35 cellular contexts compared by ENCODE assay signal in genomic region chr5:172193872-172194271, GRCh38. TPM values are rescaled to one million over a fixed set of nuclear protein-coding genes. Genes with fewer than 3 reads are reported as not detected.
"Had no signal": no experiment of that assay in that cellular context is flagged by ENCODE, and none has a peak within 500 bp of the region (broad histone marks: within the 10 kb centered on the region; RNA-seq: fewer than 3 reads in every experiment).

Gene EFCAB9, plus strand, starts transcription at chr5:172194172. Its CDS starts 1 bp downstream, at chr5:172194173.

- H3K9me3 ChIP-seq: body of pancreas, esophagus squamous epithelium, gastroesophageal sphincter, heart right ventricle had no signal

- H3K36me3 ChIP-seq: esophagus squamous epithelium, gastroesophageal sphincter, heart right ventricle, WERI-Rb-1 had no signal

- H2AFZ ChIP-seq: hepatocyte had no signal

- H3K4me2 ChIP-seq: hepatocyte had no signal

- H3K27ac ChIP-seq: body of pancreas, esophagus squamous epithelium, gastroesophageal sphincter, heart right ventricle, hepatocyte, WERI-Rb-1 had no signal

- H3K79me2 ChIP-seq: hepatocyte had no signal

- FAIRE-seq: colon had no signal

- H3K27me3 ChIP-seq: body of pancreas, gastroesophageal sphincter, heart right ventricle, hepatocyte had no signal

- H3K4me1 ChIP-seq: body of pancreas had no signal

- DNase-seq: activated B cell treated with CpG ODN at 0.5 μM for 24 hours; activated CD4-positive, alpha-beta T cell treated with anti-CD3 and anti-CD28 coated beads for 48 hours; activated CD4-positive, alpha-beta T cell treated with anti-CD3 and anti-CD28 coated beads, Interleukin-2, amount 50 U/mL, for 1 hour; activated CD4-positive, alpha-beta T cell treated with anti-CD3 and anti-CD28 coated beads, Interleukin-2, amount 50 U/mL, for 48 hours; activated CD8-positive, alpha-beta memory T cell treated with anti-CD3 and anti-CD28 coated beads for 24 hours; activated CD8-positive, alpha-beta T cell treated with anti-CD3 and anti-CD28 coated beads for 36 hours; activated effector memory CD4-positive, alpha-beta T cell treated with Interleukin-2 at 50 U/mL for 16 hours; activated gamma-delta T cell treated with Interleukin-2 at 50 U/mL for 16 hours; activated naive CD4-positive, alpha-beta T cell treated with anti-CD3 and anti-CD28 coated beads, Interleukin-2, amount 50 U/mL, for 16 hours; activated naive CD4-positive, alpha-beta T cell treated with Interleukin-2 at 50 U/mL for 16 hours; activated T-cell treated with anti-CD3 and anti-CD28 coated beads, Interleukin-2, amount 50 U/mL, for 4 hours; amniotic stem cell; anterior cingulate cortex; caudate nucleus; cortex of kidney; dermis blood vessel endothelial cell; effector CD4-positive, alpha-beta T cell; effector memory CD8-positive, alpha-beta T cell; erythroblast; esophagus squamous epithelium; foreskin melanocyte; heart right ventricle; T1000; WERI-Rb-1 had no signal

- ATAC-seq: activated CD4-positive, CD25-positive, alpha-beta regulatory T cell treated with anti-CD3 and anti-CD28 coated beads, Interleukin-2, amount 50 U/mL, for 24 hours; activated CD8-positive, alpha-beta T cell treated with anti-CD3 and anti-CD28 coated beads for 36 hours; activated T-cell treated with anti-CD3 and anti-CD28 coated beads, Interleukin-2, amount 50 U/mL, for 4 hours; activated T-helper 17 cell treated with anti-CD3 and anti-CD28 coated beads, Interleukin-2, amount 50 U/mL, for 72 hours; body of pancreas; effector memory CD8-positive, alpha-beta T cell; gastroesophageal sphincter; heart right ventricle had no signal

- H3K4me3 ChIP-seq: body of pancreas, esophagus squamous epithelium, gastroesophageal sphincter, heart right ventricle, hepatocyte had no signal

RNA-seq across cellular contexts. Expression of gene EFCAB9, which starts in this region (rescaled TPM):
- total RNA-seq: activated B cell treated with CpG ODN at 0.5 μM for 24 hours; activated CD8-positive, alpha-beta T cell treated with anti-CD3 and anti-CD28 coated beads for 36 hours; activated T-cell treated with anti-CD3 and anti-CD28 coated beads, Interleukin-2, amount 50 U/mL, for 4 hours; activated T-helper 17 cell treated with anti-CD3 and anti-CD28 coated beads, Interleukin-2, amount 50 U/mL, for 72 hours; body of pancreas; chondrocyte; dermis blood vessel endothelial cell; esophagus squamous epithelium; fibroblast of lung; fibroblast of villous mesenchyme; gastroesophageal sphincter; glomerular endothelial cell; heart right ventricle; hepatocyte had no signal
- polyA plus RNA-seq: adipose tissue, fibroblast of lung, heart right ventricle, hepatocyte had no signal
